17 cellular contexts compared by ENCODE assay signal in genomic region chr12:64840949-64841717, GRCh38. TPM values are rescaled to one million over a fixed set of nuclear protein-coding genes. Genes with fewer than 3 reads are reported as not detected.
A peak's percentile ranks its signal among the peaks of the same experiment; 100 is the strongest.
DNase-seq lines count a peak whose midpoint lies in the region; ATAC-seq and TF ChIP-seq lines count a peak whose summit lies in the region.
"Had no signal": no experiment of that assay in that cellular context is flagged by ENCODE, and none has a peak within 500 bp of the region (broad histone marks: within the 10 kb centered on the region; RNA-seq: fewer than 3 reads in every experiment).

No MANE protein-coding gene starts in this region.

- peaks cover 17% of the 10 kb centered on the region for H3K4me1 ChIP-seq in body of pancreas
- H3K4me1 ChIP-seq: BLaER1 had no signal

- intact Hi-C loops in body of pancreas (cut with DNase I), result no loop called here
- intact Hi-C loops in left colon (cut with DNase I, micrococcal nuclease), result no loop called here
- intact Hi-C loops in left cardiac atrium (cut with DNase I), result no loop called here

- no peaks in the 10 kb centered on the region for H3K9me3 ChIP-seq in body of pancreas
- H3K9me3 ChIP-seq: BLaER1 had no signal

- no peak for TF ChIP-seq POLR2A in body of pancreas (IDR thresholded peaks at IDR 0.05)

- POLR2A ChIA-PET in GM10248 (lab: Yijun Ruan, JAX), result no interaction called here

- CTCF ChIA-PET in GM10248 (lab: Yijun Ruan, JAX), result no interaction called here

- peaks cover 0 to 15% of the 10 kb centered on the region in 2 donors for H3K36me3 ChIP-seq in body of pancreas (replicated peaks in 1 of 2; ENCODE audit: insufficient read depth in 1 of 2, low read depth in 2 of 2)
- H3K36me3 ChIP-seq: BLaER1 had no signal

- ATAC-seq in body of pancreas, result peak; percentile 58
- ATAC-seq in left colon, result peak; percentile 78
- no peak for ATAC-seq in left cardiac atrium
- ATAC-seq: CD8-positive, alpha-beta T cell; K562 had no signal

- DNase-seq in LHCN-M2 (ENCODE audit: low read depth), result peak; percentile 50
- peak; percentile 28 to 67 (median 44) for DNase-seq in body of pancreas
- peak; percentile 35 to 63 for DNase-seq in left colon
- no peak for DNase-seq in GM10248 (ENCODE audit: extremely low spot score)
- no peak for DNase-seq in left cardiac atrium
- DNase-seq in mesothelial cell of epicardium (ENCODE audit: low spot score in 2 of 2, unreplicated experiment in 2 of 2), result no peak
- DNase-seq in NCI-H82 treated with DMSO at 0.1 percent for 48 hours (lab: John Stamatoyannopoulos, UW; ENCODE audit: unreplicated experiment), result no peak
- DNase-seq: Calu3; CD8-positive, alpha-beta T cell; H7; NCI-H1105 treated with DMSO at 0.1 percent for 48 hours; NCI-H1694 treated with DMSO at 0.1 percent for 48 hours; NCI-H524; PC-9; SW 1271 had no signal

- TF ChIP-seq CTCF in body of pancreas (IDR thresholded peaks at IDR 0.05) (no peak), GM10248 (IDR thresholded peaks at IDR 0.05; ENCODE audit: control extremely low read depth, extremely low read depth, low read depth, missing control alignments) (no peak), mesothelial cell of epicardium (IDR thresholded peaks at IDR 0.05; ENCODE audit: unreplicated experiment) (no peak)

- H3K36me3 Mint-ChIP-seq in mesothelial cell of epicardium, result no peaks in the 10 kb centered on the region
- H3K36me3 Mint-ChIP-seq: CD8-positive, alpha-beta T cell had no signal

- no peak overlapping the region for H3K4me3 ChIP-seq in body of pancreas
- H3K4me3 ChIP-seq: BLaER1, K562, PC-9 had no signal

- no peaks in the 10 kb centered on the region for H3K9me3 Mint-ChIP-seq in mesothelial cell of epicardium
- H3K9me3 Mint-ChIP-seq: CD8-positive, alpha-beta T cell had no signal

- H3K27me3 Mint-ChIP-seq in mesothelial cell of epicardium (ENCODE audit: low read depth), result peaks cover 10% of the 10 kb centered on the region

- 82 to 89% methylated on average over 5 of the region's 5 CpGs for WGBS in body of pancreas, 2 donors

- no peaks in the 10 kb centered on the region for H3K4me1 Mint-ChIP-seq in mesothelial cell of epicardium

- H3K27ac ChIP-seq in body of pancreas, result no peak overlapping the region
- H3K27ac ChIP-seq: BLaER1, PC-9 had no signal

- no peaks in the 10 kb centered on the region for H3K27me3 ChIP-seq in body of pancreas
- H3K27me3 ChIP-seq: BLaER1 had no signal

- H3K4me3 Mint-ChIP-seq in mesothelial cell of epicardium, result no peak overlapping the region
- H3K4me3 Mint-ChIP-seq: CD8-positive, alpha-beta T cell had no signal

- no peak overlapping the region for H3K27ac Mint-ChIP-seq in mesothelial cell of epicardium
- H3K27ac Mint-ChIP-seq: CD8-positive, alpha-beta T cell had no signal

RNA-seq across cellular contexts. Expression of gene TBC1D30, which starts 16.7 kb away (rescaled TPM):
- total RNA-seq in LHCN-M2 (2014; rRNA removed) (0.06 TPM in 2 replicates), body of pancreas (10 to 100 TPM; 68.7 to 91.0 TPM), left colon (10 to 100 TPM in 1 of 2 donors, 1 to 10 TPM in 1; 10.0 to 12.8 TPM), left cardiac atrium (1 to 10 TPM; 1.3 to 3.0 TPM), mesothelial cell of epicardium (2.8 to 3.7 TPM (median 3.1 TPM) in 3 replicates)
- polyA plus RNA-seq in LHCN-M2 (2012), result 0.21 TPM

Comparison
In these comparisons a context has a peak if more than half of its experiments do, and no peak if none do; other contexts are left out.
1. DNase-seq: peak in LHCN-M2 (single experiment), body of pancreas (4 of 4) and left colon (2 of 2); none in GM10248 (single experiment), left cardiac atrium (single experiment), mesothelial cell of epicardium (0 of 2) and NCI-H82 treated with DMSO at 0.1 percent for 48 hours (single experiment).
2. ATAC-seq: peak in body of pancreas (single experiment) and left colon (single experiment); none in left cardiac atrium (0 of 2).
3. RNA of gene TBC1D30, which starts 16.7 kb away (total RNA-seq): 68.7 to 91.0 TPM in body of pancreas; 10.0 to 12.8 TPM in left colon, 2.8 to 3.7 TPM in mesothelial cell of epicardium, 1.3 to 3.0 TPM in left cardiac atrium and 0.06 TPM in LHCN-M2; every median in the first group is over 4 times any median in the second.